In the genomic region with DNA sequence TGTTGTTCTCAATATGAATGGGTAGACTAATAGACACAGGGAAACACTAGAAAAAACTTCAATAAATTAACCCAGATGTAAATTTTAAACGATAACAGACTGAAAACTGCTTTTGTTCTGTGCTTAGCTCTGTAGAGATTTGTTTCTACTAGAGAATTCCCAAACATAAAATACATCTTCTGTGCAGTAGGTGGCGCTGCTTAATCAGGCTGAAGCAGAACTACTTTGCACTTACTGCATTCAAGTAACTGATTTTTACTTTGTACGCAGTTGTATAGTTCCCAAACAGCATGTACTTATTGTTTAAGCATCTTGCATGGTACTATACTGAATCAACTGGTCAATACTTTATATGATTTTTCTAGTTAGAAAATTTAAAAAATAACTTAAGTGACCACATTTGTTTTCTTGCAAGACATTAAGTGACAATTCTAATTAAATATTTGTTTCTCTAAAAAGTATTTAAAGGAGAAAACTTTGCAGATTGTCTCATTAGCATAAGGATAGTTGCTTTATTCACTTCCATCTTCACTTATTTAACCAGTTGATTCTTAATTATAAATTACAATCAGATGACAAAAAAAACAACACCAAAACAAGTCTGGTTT, we compare ENCODE assay signal across 8 cellular contexts.
DNase-seq lines count a peak whose midpoint lies in the region; ATAC-seq, FAIRE-seq and TF ChIP-seq lines count a peak whose summit lies in the region.

No MANE protein-coding gene starts in this region.

- intact Hi-C loops in prostate gland (cut with DNase I), result loop anchor here (5.0 to 10.0 kb wide), 4 partner anchors 228 to 958 kb away; a partner anchor contains a TSS

- no peak overlapping the region for H3K27ac Mint-ChIP-seq in activated T-helper 17 cell treated with anti-CD3 and anti-CD28 coated beads, Interleukin-2, amount 50 U/mL, for 72 hours

- peak; percentile 55 for ATAC-seq in activated T-helper 17 cell treated with anti-CD3 and anti-CD28 coated beads, Interleukin-2, amount 50 U/mL, for 72 hours (replicated peaks)

- TF ChIP-seq CTCF in GM20000 (IDR thresholded peaks at IDR 0.05; ENCODE audit: extremely low read depth, missing control alignments) (peak; percentile 68), Peyer's patch (IDR thresholded peaks at IDR 0.05) (peak; percentile 34 to 92 (median 88)), prostate gland (IDR thresholded peaks at IDR 0.05) (peak; percentile 45 to 85 (median 78))

- no peaks in the 10 kb centered on the region for H3K9me3 Mint-ChIP-seq in activated T-helper 17 cell treated with anti-CD3 and anti-CD28 coated beads, Interleukin-2, amount 50 U/mL, for 72 hours

- peaks cover 23% of the 10 kb centered on the region for H3K4me1 Mint-ChIP-seq in activated T-helper 17 cell treated with anti-CD3 and anti-CD28 coated beads, Interleukin-2, amount 50 U/mL, for 72 hours

- no peaks in the 10 kb centered on the region for H3K27me3 ChIP-seq in Peyer's patch
- H3K27me3 ChIP-seq in prostate gland (replicated peaks; ENCODE audit: insufficient read depth), result no peaks in the 10 kb centered on the region

- H3K9me3 ChIP-seq in Peyer's patch, result no peaks in the 10 kb centered on the region
- no peaks in the 10 kb centered on the region for H3K9me3 ChIP-seq in prostate gland

- H3K27ac ChIP-seq in Peyer's patch (no peak overlapping the region), prostate gland (no peak overlapping the region)

- no peak overlapping the region for H3K4me3 ChIP-seq in Peyer's patch
- no peak overlapping the region for H3K4me3 ChIP-seq in prostate gland

- H3K4me3 Mint-ChIP-seq in activated T-helper 17 cell treated with anti-CD3 and anti-CD28 coated beads, Interleukin-2, amount 50 U/mL, for 72 hours, result no peak overlapping the region

- H3K36me3 ChIP-seq in Peyer's patch, result no peaks in the 10 kb centered on the region
- no peaks in the 10 kb centered on the region for H3K36me3 ChIP-seq in prostate gland

- TF ChIP-seq POLR2A in Peyer's patch (IDR thresholded peaks at IDR 0.05) (no peak), prostate gland (IDR thresholded peaks at IDR 0.05) (no peak)

- H3K4me1 ChIP-seq in Peyer's patch, result no peaks in the 10 kb centered on the region
- H3K4me1 ChIP-seq in prostate gland (replicated peaks), result no peaks in the 10 kb centered on the region

- peak; percentile 63 for DNase-seq in DMS153 (lab: John Stamatoyannopoulos, UW)
- peak; percentile 16 for DNase-seq in GM20000 (ENCODE audit: low spot score)
- DNase-seq in HT1080 (ENCODE audit: low read depth), result peak; percentile 40
- DNase-seq in Peyer's patch, result peak in 2 of 3 donors; percentile 19 to 80
- DNase-seq in frontal cortex (ENCODE audit: low spot score in 2 of 2), result peak in 1 of 2 donors; percentile 16
- peak; percentile 64 for DNase-seq in prostate gland (ENCODE audit: low spot score)
- DNase-seq in cortex of kidney (lab: John Stamatoyannopoulos, UW), result no peak

- FAIRE-seq in frontal cortex (lab: Jason Lieb, UNC), result peak; percentile 85

- H3K36me3 Mint-ChIP-seq in activated T-helper 17 cell treated with anti-CD3 and anti-CD28 coated beads, Interleukin-2, amount 50 U/mL, for 72 hours (ENCODE audit: low read depth), result peaks cover 44% of the 10 kb centered on the region

- WGBS in prostate gland, result 14% methylated on average over 3 of the region's 3 CpGs

- no peaks in the 10 kb centered on the region for H3K27me3 Mint-ChIP-seq in activated T-helper 17 cell treated with anti-CD3 and anti-CD28 coated beads, Interleukin-2, amount 50 U/mL, for 72 hours
